ENCODE assay signal across 12 cellular contexts in the genomic region with DNA sequence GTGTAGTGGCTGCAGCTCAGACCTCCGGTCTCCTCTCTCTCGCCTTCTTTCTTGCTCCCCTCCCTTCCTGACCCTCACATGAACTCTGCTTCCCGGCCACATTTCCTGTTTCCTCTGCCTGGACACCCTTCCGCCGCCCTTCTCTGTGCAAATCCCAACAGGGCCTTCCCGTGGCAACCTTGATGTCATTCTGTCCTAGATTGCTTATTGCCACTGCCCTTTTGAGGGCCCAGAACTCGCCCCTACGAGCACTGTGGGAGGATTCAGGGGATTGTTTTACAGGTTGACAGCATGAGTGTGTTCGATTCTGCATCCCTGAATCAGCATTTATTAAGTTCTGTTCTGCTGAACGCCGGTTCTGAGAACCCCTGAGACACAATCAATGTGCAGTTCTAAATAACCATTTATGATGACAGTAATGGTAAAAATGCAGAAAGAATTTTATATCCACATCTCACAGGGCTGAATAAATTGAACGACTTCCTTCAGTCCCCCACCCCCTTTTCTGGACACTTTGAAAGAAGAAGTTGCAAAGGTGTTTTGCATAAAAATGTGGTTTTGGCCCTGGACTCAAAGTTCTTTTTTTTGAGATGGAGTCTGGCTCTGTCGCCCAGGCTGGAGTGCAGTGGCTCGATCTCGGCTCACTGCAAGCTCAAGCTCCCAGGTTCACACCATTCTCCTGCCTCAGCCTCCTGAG. TPM values are rescaled to one million over a fixed set of nuclear protein-coding genes. Genes with fewer than 3 reads are reported as not detected.
DNase-seq lines count a peak whose midpoint lies in the region; ATAC-seq and TF ChIP-seq lines count a peak whose summit lies in the region.
"Had no signal": no experiment of that assay in that cellular context is flagged by ENCODE, and none has a peak within 500 bp of the region (broad histone marks: within the 10 kb centered on the region; RNA-seq: fewer than 3 reads in every experiment).

No MANE protein-coding gene starts in this region.

- H4K20me1 ChIP-seq in mammary epithelial cell (ENCODE audit: insufficient read depth, low read length) = no peaks in the 10 kb centered on the region

- peak overlapping the region; percentile 27 for H2AFZ ChIP-seq in mammary epithelial cell (ENCODE audit: low read depth, low read length)
- H2AFZ ChIP-seq: GM23248 had no signal

- no peak overlapping the region for H3K9ac ChIP-seq in mammary epithelial cell (ENCODE audit: insufficient read depth, low read length)
- H3K9ac ChIP-seq: GM23248 had no signal

- in situ Hi-C loops in mammary epithelial cell (cut with MboI; ENCODE audit: low sequenced_read_pairs in 2 of 2) = no loop called here

- no peak overlapping the region for H3K4me2 ChIP-seq in mammary epithelial cell (ENCODE audit: insufficient read depth, low read depth, low read length)

- TF ChIP-seq CTCF in mammary epithelial cell (conservative IDR thresholded peaks at IDR 0.05 in 1 of 2, IDR thresholded peaks at IDR 0.05 in 1 of 2; ENCODE audit: extremely low read depth in 1 of 2, insufficient read depth in 1 of 2, low read depth in 1 of 2, low read length in 2 of 2) = no peak

- no peak overlapping the region for H3K27ac Mint-ChIP-seq in activated naive CD8-positive, alpha-beta T cell treated with anti-CD3 and anti-CD28 coated beads, Interleukin-2, amount 10 ng/mL, durations not matched to agents 7 days and 5 days
- no peak overlapping the region for H3K27ac Mint-ChIP-seq in activated naive CD8-positive, alpha-beta T cell treated with anti-CD3 and anti-CD28 coated beads for 36 hours
- H3K27ac Mint-ChIP-seq in memory B cell = peak overlapping the region; percentile 49

- peak overlapping the region; percentile 6 for H3K4me3 Mint-ChIP-seq in activated naive CD8-positive, alpha-beta T cell treated with anti-CD3 and anti-CD28 coated beads, Interleukin-2, amount 10 ng/mL, durations not matched to agents 7 days and 5 days
- H3K4me3 Mint-ChIP-seq in activated naive CD8-positive, alpha-beta T cell treated with anti-CD3 and anti-CD28 coated beads for 36 hours = no peak overlapping the region
- H3K4me3 Mint-ChIP-seq in memory B cell = peak overlapping the region; percentile 81

- no peak overlapping the region for H3K4me3 ChIP-seq in mammary epithelial cell (replicated peaks in 1 of 3; ENCODE audit: insufficient read depth in 1 of 3, low read depth in 2 of 3, low read length in 3 of 3)
- H3K4me3 ChIP-seq: body of pancreas, GM23248 had no signal

- no peaks in the 10 kb centered on the region for H3K27me3 Mint-ChIP-seq in activated naive CD8-positive, alpha-beta T cell treated with anti-CD3 and anti-CD28 coated beads, Interleukin-2, amount 10 ng/mL, durations not matched to agents 7 days and 5 days
- peaks cover 7% of the 10 kb centered on the region for H3K27me3 Mint-ChIP-seq in activated naive CD8-positive, alpha-beta T cell treated with anti-CD3 and anti-CD28 coated beads for 36 hours
- no peaks in the 10 kb centered on the region for H3K27me3 Mint-ChIP-seq in memory B cell

- H3K27me3 ChIP-seq in mammary epithelial cell (ENCODE audit: insufficient read depth, low read length) = no peaks in the 10 kb centered on the region
- H3K27me3 ChIP-seq: body of pancreas had no signal

- H3K27ac ChIP-seq in mammary epithelial cell (ENCODE audit: insufficient read depth, low read depth, low read length) = no peak overlapping the region
- H3K27ac ChIP-seq: body of pancreas, GM23248 had no signal

- H3K4me1 ChIP-seq in mammary epithelial cell (ENCODE audit: insufficient read depth, low read length) = no peaks in the 10 kb centered on the region

- dilution Hi-C loops in mammary epithelial cell (cut with HindIII; ENCODE audit: low sequenced_read_pairs) = no loop called here

- H3K9me3 Mint-ChIP-seq in activated naive CD8-positive, alpha-beta T cell treated with anti-CD3 and anti-CD28 coated beads, Interleukin-2, amount 10 ng/mL, durations not matched to agents 7 days and 5 days = no peaks in the 10 kb centered on the region
- no peaks in the 10 kb centered on the region for H3K9me3 Mint-ChIP-seq in activated naive CD8-positive, alpha-beta T cell treated with anti-CD3 and anti-CD28 coated beads for 36 hours
- H3K9me3 Mint-ChIP-seq in memory B cell = no peaks in the 10 kb centered on the region

- intact Hi-C loops in mammary epithelial cell (cut with micrococcal nuclease) = no loop called here

- H3K36me3 ChIP-seq in mammary epithelial cell (ENCODE audit: insufficient read depth, low read length) = no peaks in the 10 kb centered on the region

- no peak for ATAC-seq in activated naive CD8-positive, alpha-beta T cell treated with anti-CD3 and anti-CD28 coated beads, Interleukin-2, amount 10 ng/mL, durations not matched to agents 7 days and 5 days (ENCODE audit: low read depth)
- ATAC-seq in memory B cell (ENCODE audit: low read depth) (peak; percentile 90), GM18907 (IDR thresholded peaks at IDR 0.05; ENCODE audit: unreplicated experiment) (no peak)
- ATAC-seq: body of pancreas had no signal

- WGBS in mammary epithelial cell (ENCODE audit: low coverage, missing lambda C conversion rate) = 45% methylated on average over 12 of the region's 15 CpGs

- POLR2A ChIA-PET in activated naive CD8-positive, alpha-beta T cell treated with anti-CD3 and anti-CD28 coated beads, Interleukin-2, amount 10 ng/mL, durations not matched to agents 7 days and 5 days (lab: Charles Lee) = no interaction called here

- no TSS peak for BruUV-seq in mammary epithelial cell (replicated peaks; lab: Mats Ljungman, UMichigan)

- H3K4me1 Mint-ChIP-seq in activated naive CD8-positive, alpha-beta T cell treated with anti-CD3 and anti-CD28 coated beads, Interleukin-2, amount 10 ng/mL, durations not matched to agents 7 days and 5 days = peaks cover 9% of the 10 kb centered on the region
- H3K4me1 Mint-ChIP-seq in activated naive CD8-positive, alpha-beta T cell treated with anti-CD3 and anti-CD28 coated beads for 36 hours = peaks cover 11% of the 10 kb centered on the region
- H3K4me1 Mint-ChIP-seq in memory B cell = peaks cover 47% of the 10 kb centered on the region

- H3K9me3 ChIP-seq in mammary epithelial cell (replicated peaks; ENCODE audit: insufficient read depth, low read length) = no peaks in the 10 kb centered on the region
- H3K9me3 ChIP-seq: body of pancreas had no signal

- CTCF ChIA-PET in mammary epithelial cell (lab: Charles Lee; ENCODE audit: low non-redundant PET) = no interaction called here

- H3K79me2 ChIP-seq in mammary epithelial cell (ENCODE audit: insufficient read depth, low read length) = no peaks in the 10 kb centered on the region

- H3K36me3 Mint-ChIP-seq in activated naive CD8-positive, alpha-beta T cell treated with anti-CD3 and anti-CD28 coated beads, Interleukin-2, amount 10 ng/mL, durations not matched to agents 7 days and 5 days = no peaks in the 10 kb centered on the region
- H3K36me3 Mint-ChIP-seq in activated naive CD8-positive, alpha-beta T cell treated with anti-CD3 and anti-CD28 coated beads for 36 hours = no peaks in the 10 kb centered on the region
- peaks cover 5% of the 10 kb centered on the region for H3K36me3 Mint-ChIP-seq in memory B cell

- no peak for DNase-seq in activated naive CD8-positive, alpha-beta T cell treated with anti-CD3 and anti-CD28 coated beads, Interleukin-2, amount 10 ng/mL, durations not matched to agents 7 days and 5 days
- DNase-seq in activated naive CD8-positive, alpha-beta T cell treated with anti-CD3 and anti-CD28 coated beads for 36 hours = no peak
- DNase-seq in mammary epithelial cell = no peak
- peak in 1 of 2 donors; percentile 26 for DNase-seq in memory B cell (ENCODE audit: low spot score in 2 of 2)
- no peak for DNase-seq in NCI-H1930 (lab: John Stamatoyannopoulos, UW)
- DNase-seq in nucleus accumbens (lab: John Stamatoyannopoulos, UW) = no peak
- DNase-seq in C1 segment of cervical spinal cord (lab: John Stamatoyannopoulos, UW) = no peak
- DNase-seq: GM23248, NCI-H446 treated with DMSO at 0.1 percent for 48 hours, small intestine had no signal

RNA-seq across cellular contexts. Expression of a gene that starts 6.4 kb away (rescaled TPM):
- 1 to 10 TPM; 1.2 TPM for total RNA-seq in activated naive CD8-positive, alpha-beta T cell treated with anti-CD3 and anti-CD28 coated beads, Interleukin-2, amount 10 ng/mL, durations not matched to agents 7 days and 5 days
- under 1 TPM in 1 of 2 experiments, not detected in 1; 0.08 TPM for total RNA-seq in activated naive CD8-positive, alpha-beta T cell treated with anti-CD3 and anti-CD28 coated beads for 36 hours
- total RNA-seq in mammary epithelial cell = 1 to 10 TPM; 1.3 to 2.4 TPM
- polyA plus RNA-seq in mammary epithelial cell = 0.67 TPM
- not detected for polyA minus RNA-seq in mammary epithelial cell

RNA-seq across cellular contexts. Expression of a gene that starts 18.5 kb away (rescaled TPM):
- not detected for total RNA-seq in activated naive CD8-positive, alpha-beta T cell treated with anti-CD3 and anti-CD28 coated beads, Interleukin-2, amount 10 ng/mL, durations not matched to agents 7 days and 5 days
- under 1 TPM in 1 of 2 experiments, not detected in 1; 0.14 TPM for total RNA-seq in activated naive CD8-positive, alpha-beta T cell treated with anti-CD3 and anti-CD28 coated beads for 36 hours
- total RNA-seq in mammary epithelial cell = not detected
- not detected for polyA plus RNA-seq in mammary epithelial cell
- not detected for polyA minus RNA-seq in mammary epithelial cell
- total RNA-seq: GM23248 had no signal
- polyA plus RNA-seq: GM23248, small intestine had no signal

RNA-seq across cellular contexts. Expression of a gene that starts 23.6 kb away (rescaled TPM):
- 10 to 100 TPM; 69.5 to 70.2 TPM for total RNA-seq in activated naive CD8-positive, alpha-beta T cell treated with anti-CD3 and anti-CD28 coated beads, Interleukin-2, amount 10 ng/mL, durations not matched to agents 7 days and 5 days
- total RNA-seq in activated naive CD8-positive, alpha-beta T cell treated with anti-CD3 and anti-CD28 coated beads for 36 hours = 100 to 1,000 TPM; 114 TPM
- 10 to 100 TPM; 50.3 to 51.2 TPM for total RNA-seq in mammary epithelial cell
- polyA plus RNA-seq in mammary epithelial cell = 86.4 TPM
- polyA minus RNA-seq in mammary epithelial cell = 25.2 TPM

RNA-seq across cellular contexts. Expression of a gene that starts 36.9 kb away (rescaled TPM):
- 10 to 100 TPM; 22.4 to 28.3 TPM for total RNA-seq in activated naive CD8-positive, alpha-beta T cell treated with anti-CD3 and anti-CD28 coated beads, Interleukin-2, amount 10 ng/mL, durations not matched to agents 7 days and 5 days
- 1 to 10 TPM; 7.3 to 9.0 TPM for total RNA-seq in activated naive CD8-positive, alpha-beta T cell treated with anti-CD3 and anti-CD28 coated beads for 36 hours
- total RNA-seq in mammary epithelial cell = 10 to 100 TPM; 12.3 to 19.7 TPM
- 12.7 TPM for polyA plus RNA-seq in mammary epithelial cell
- 6.7 TPM for polyA minus RNA-seq in mammary epithelial cell

RNA-seq across cellular contexts. Expression of a gene that starts 50.6 kb away (rescaled TPM):
- total RNA-seq in activated naive CD8-positive, alpha-beta T cell treated with anti-CD3 and anti-CD28 coated beads, Interleukin-2, amount 10 ng/mL, durations not matched to agents 7 days and 5 days = 10 to 100 TPM; 24.2 to 25.8 TPM
- 10 to 100 TPM; 16.2 to 17.3 TPM for total RNA-seq in activated naive CD8-positive, alpha-beta T cell treated with anti-CD3 and anti-CD28 coated beads for 36 hours
- 10 to 100 TPM; 13.2 to 25.1 TPM for total RNA-seq in mammary epithelial cell
- polyA plus RNA-seq in mammary epithelial cell = 24.8 TPM
- polyA minus RNA-seq in mammary epithelial cell = 7.3 TPM
